ENCODE assay signal across 8 cellular contexts in genomic region chr11:67267188-67268035, GRCh38. TPM values are rescaled to one million over a fixed set of nuclear protein-coding genes. Genes with fewer than 3 reads are reported as not detected.
DNase-seq lines count a peak whose midpoint lies in the region; ATAC-seq and TF ChIP-seq lines count a peak whose summit lies in the region.

No MANE protein-coding gene starts in this region.

- BruUV-seq in A673 (replicated peaks; lab: Mats Ljungman, UMichigan): TSS peak; percentile 26

- H3K4me3 ChIP-seq in A673 (ENCODE audit: low read depth, low read length, poor library complexity, severe bottlenecking): peak overlapping the region; percentile 95
- H3K4me3 ChIP-seq in H7 (ENCODE audit: insufficient read depth, low read depth, low read length): peak overlapping the region; percentile 75
- peak overlapping the region; percentile 66 to 96 for H3K4me3 ChIP-seq in gastroesophageal sphincter
- peak overlapping the region; percentile 91 to 93 for H3K4me3 ChIP-seq in prostate gland

- no peaks in the 10 kb centered on the region for H3K9me3 ChIP-seq in A673 (ENCODE audit: low read depth, low read length, poor library complexity, severe bottlenecking)
- H3K9me3 ChIP-seq in gastroesophageal sphincter: no peaks in the 10 kb centered on the region
- H3K9me3 ChIP-seq in prostate gland: no peaks in the 10 kb centered on the region

- TF ChIP-seq CTCF in A673 (conservative IDR thresholded peaks at IDR 0.05; ENCODE audit: low read depth, low read length) (no peak), gastroesophageal sphincter (IDR thresholded peaks at IDR 0.05) (no peak), prostate gland (IDR thresholded peaks at IDR 0.05) (no peak)

- TF ChIP-seq POLR2A in gastroesophageal sphincter (IDR thresholded peaks at IDR 0.05): no peak
- no peak for TF ChIP-seq POLR2A in prostate gland (IDR thresholded peaks at IDR 0.05)

- H3K4me1 Mint-ChIP-seq in activated T-cell treated with anti-CD3 and anti-CD28 coated beads, Interleukin-2, amount 50 U/mL, for 24 hours (ENCODE audit: low read depth): peaks cover 83% of the 10 kb centered on the region

- H3K9me3 Mint-ChIP-seq in activated T-cell treated with anti-CD3 and anti-CD28 coated beads, Interleukin-2, amount 50 U/mL, for 24 hours: no peaks in the 10 kb centered on the region

- peaks cover 54% of the 10 kb centered on the region for H3K36me3 Mint-ChIP-seq in activated T-cell treated with anti-CD3 and anti-CD28 coated beads, Interleukin-2, amount 50 U/mL, for 24 hours (ENCODE audit: low read depth)

- H3K4me1 ChIP-seq in A673 (ENCODE audit: insufficient read depth, low read length, poor library complexity, severe bottlenecking): peaks cover 67% of the 10 kb centered on the region
- peaks cover 7 to 84% (median 66%) of the 10 kb centered on the region in 3 donors for H3K4me1 ChIP-seq in gastroesophageal sphincter
- H3K4me1 ChIP-seq in prostate gland (replicated peaks): peaks cover 37% of the 10 kb centered on the region

- no peaks in the 10 kb centered on the region for H3K27me3 Mint-ChIP-seq in activated T-cell treated with anti-CD3 and anti-CD28 coated beads, Interleukin-2, amount 50 U/mL, for 24 hours

- CTCF ChIA-PET in A673 (lab: Charles Lee): interaction anchor here (1.0 to 1.2 kb wide), 2 partner anchors 50 kb away, joined by 4 read pairs; no protein-coding TSS in a partner anchor

- H3K27ac ChIP-seq in A673 (ENCODE audit: low read depth, low read length, poor library complexity, severe bottlenecking) (peak overlapping the region; percentile 89), gastroesophageal sphincter (peak overlapping the region; percentile 19 to 92 (median 88)), prostate gland (peak overlapping the region; percentile 91 to 95)

- intact Hi-C loops in A673 (cut with micrococcal nuclease; ENCODE audit: unreplicated experiment): loop anchor here (1.0 kb wide), 1 partner anchor 50 kb away; no protein-coding TSS in a partner anchor
- intact Hi-C loops in prostate gland (cut with DNase I): loop anchor here (5.0 kb wide), 1 partner anchor 35 kb away; the partner anchor contains the start of gene SSH3

- no peak for DNase-seq in A673 (ENCODE audit: low spot score)
- peak; percentile 32 for DNase-seq in H7
- peak; percentile 62 for DNase-seq in activated T-cell treated with anti-CD3 and anti-CD28 coated beads, Interleukin-2, amount 50 U/mL, for 24 hours
- DNase-seq in prostate gland (ENCODE audit: low spot score): peak; percentile 58
- no peak for DNase-seq in GM19238 (ENCODE audit: insufficient read length, low spot score)

- H3K4me3 Mint-ChIP-seq in activated T-cell treated with anti-CD3 and anti-CD28 coated beads, Interleukin-2, amount 50 U/mL, for 24 hours: peak overlapping the region; percentile 95

- POLR2A ChIA-PET in A673 (lab: Charles Lee; ENCODE audit: low non-redundant PET): no interaction called here

- ATAC-seq in gastroesophageal sphincter (no peak), GM19324 (IDR thresholded peaks at IDR 0.05; ENCODE audit: low FRiP score, unreplicated experiment) (no peak), GM21423 (IDR thresholded peaks at IDR 0.05; ENCODE audit: unreplicated experiment) (no peak)

- TF ChIP-seq EP300 in gastroesophageal sphincter (IDR thresholded peaks at IDR 0.05): no peak

- no peaks in the 10 kb centered on the region for H3K27me3 ChIP-seq in A673 (replicated peaks; ENCODE audit: insufficient read depth, low read depth, low read length, poor library complexity)
- peaks cover 2% of the 10 kb centered on the region for H3K27me3 ChIP-seq in H7 (ENCODE audit: control insufficient read depth, insufficient read depth, low read length)
- H3K27me3 ChIP-seq in gastroesophageal sphincter: no peaks in the 10 kb centered on the region
- no peaks in the 10 kb centered on the region for H3K27me3 ChIP-seq in prostate gland (replicated peaks; ENCODE audit: insufficient read depth)

- H3K36me3 ChIP-seq in A673 (ENCODE audit: insufficient read depth, low read length, poor library complexity, severe bottlenecking) (peaks cover 21% of the 10 kb centered on the region), H7 (replicated peaks; ENCODE audit: control insufficient read depth, insufficient read depth, low read length) (peaks cover 5% of the 10 kb centered on the region), gastroesophageal sphincter (peaks cover 0 to 15% of the 10 kb centered on the region in 2 donors), prostate gland (no peaks in the 10 kb centered on the region)

- 3 to 26% methylated on average over 5 to 8 of the region's 28 CpGs for WGBS in gastroesophageal sphincter (ENCODE audit: low coverage in 1 of 2), 2 donors
- WGBS in prostate gland: 5% methylated on average over 28 of the region's 28 CpGs

- peak overlapping the region; percentile 99 for H3K27ac Mint-ChIP-seq in activated T-cell treated with anti-CD3 and anti-CD28 coated beads, Interleukin-2, amount 50 U/mL, for 24 hours

RNA-seq across cellular contexts. Expression of gene GRK2, which starts 1.1 kb away (rescaled TPM):
- 88.6 and 92.6 TPM in 2 replicates for total RNA-seq in A673 (2021)
- 73.8 and 82.1 TPM in 2 replicates for total RNA-seq in H7 (2014; rRNA removed; shearing (Covaris generic))
- total RNA-seq in gastroesophageal sphincter: 10 to 100 TPM; 44.0 to 76.9 (median 64.8) TPM
- 100 to 1,000 TPM; 102 to 111 TPM for total RNA-seq in prostate gland

RNA-seq across cellular contexts. Expression of gene ANKRD13D, which starts 21.7 kb away (rescaled TPM):
- 94.2 and 101 TPM in 2 replicates for total RNA-seq in A673 (2021)
- 29.1 and 32.2 TPM in 2 replicates for total RNA-seq in H7 (2014; rRNA removed; shearing (Covaris generic))
- total RNA-seq in gastroesophageal sphincter: 10 to 100 TPM; 25.6 to 61.6 (median 32.3) TPM
- total RNA-seq in prostate gland: 10 to 100 TPM; 35.9 to 75.3 TPM

RNA-seq across cellular contexts. Expression of gene SSH3, which starts 35.9 kb away (rescaled TPM):
- total RNA-seq in A673 (2021): 5.5 and 7.8 TPM in 2 replicates
- 23.6 and 30.2 TPM in 2 replicates for total RNA-seq in H7 (2014; rRNA removed; shearing (Covaris generic))
- total RNA-seq in gastroesophageal sphincter: 10 to 100 TPM; 33.9 to 58.4 (median 41.9) TPM
- total RNA-seq in prostate gland: 100 to 1,000 TPM in 1 of 2 donors, 10 to 100 TPM in 1; 70.9 to 101 TPM

Comparison
In these comparisons a context has a peak if more than half of its experiments do, and no peak if none do; other contexts are left out.
1. DNase-seq: peak in H7 (single experiment), activated T-cell treated with anti-CD3 and anti-CD28 coated beads, Interleukin-2, amount 50 U/mL, for 24 hours (single experiment) and prostate gland (single experiment); none in A673 (single experiment) and GM19238 (single experiment).
2. Peak in every context shown above with its lines, with median percentiles within 50 percentile points of each other: H3K27ac ChIP-seq and H3K4me3 ChIP-seq.